18 cellular contexts compared by ENCODE assay signal in the genomic region with DNA sequence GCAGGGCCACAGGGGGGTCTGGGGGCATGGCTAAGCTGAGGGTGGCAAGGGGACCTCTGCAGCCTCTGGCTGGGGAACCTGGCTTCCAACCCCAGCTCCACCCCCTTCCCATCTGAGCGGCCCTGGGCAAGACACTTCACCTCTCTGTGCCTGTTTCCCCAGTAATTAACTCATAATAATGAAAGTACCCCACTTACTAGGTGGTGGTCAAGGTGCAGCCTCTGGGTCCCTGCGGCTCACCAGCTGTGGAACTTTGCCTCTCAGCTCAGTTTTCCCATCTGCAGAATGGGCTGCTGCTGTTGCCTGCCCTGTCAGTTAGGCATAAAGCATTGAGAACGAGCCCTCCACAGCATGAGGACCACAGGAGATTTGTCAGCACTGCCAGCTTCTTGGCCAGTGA. TPM values are rescaled to one million over a fixed set of nuclear protein-coding genes. Genes with fewer than 3 reads are reported as not detected.
"Had no signal": no experiment of that assay in that cellular context is flagged by ENCODE, and none has a peak within 500 bp of the region (broad histone marks: within the 10 kb centered on the region; RNA-seq: fewer than 3 reads in every experiment).

No MANE protein-coding gene starts in this region.

RNA-seq across cellular contexts. Expression of a gene that starts 51.8 kb away (rescaled TPM):
- total RNA-seq: activated naive CD4-positive, alpha-beta T cell treated with anti-CD3 and anti-CD28 coated beads for 36 hours; activated naive CD4-positive, alpha-beta T cell treated with anti-CD3 and anti-CD28 coated beads, Interleukin-2, amount 50 U/mL, for 72 hours; activated naive CD8-positive, alpha-beta T cell treated with anti-CD3 and anti-CD28 coated beads, Interleukin-2, amount 10 ng/mL, durations not matched to agents 7 days and 5 days; activated T-cell treated with anti-CD3 and anti-CD28 coated beads, Interleukin-2, amount 50 U/mL, for 4 hours; activated T-cell treated with anti-CD3 and anti-CD28 coated beads, Interleukin-2, amount 50 U/mL, for 72 hours; activated T-helper 1 cell treated with anti-CD3 and anti-CD28 coated beads, Interleukin-12 subunit alpha, Interleukin-12 subunit beta, Interleukin-2, Interleukin-4 antibody, amounts not matched to agents 30 ng/mL and 10 ng/mL and 1 ng/mL, durations not matched to agents 14 hours and 24 hours and 36 hours; activated T-helper 17 cell treated with anti-CD3 and anti-CD28 coated beads, Interleukin-2, amount 50 U/mL, for 72 hours; activated T-helper 2 cell treated with anti-CD3 and anti-CD28 coated beads, Interferon-gamma antibody, Interleukin-2, Interleukin-4, amounts not matched to agents 10 μg/mL and 5 μg/mL and 100 μg/mL, durations not matched to agents 14 hours and 24 hours and 36 hours; adrenal gland; aorta; ascending aorta; astrocyte; body of pancreas; breast epithelium; bronchial epithelial cell; cardiac muscle cell; cerebellum; chondrocyte had no signal
